In genomic region chr17:11548398-11548797, GRCh38 we compare ENCODE assay signal across 3 cellular contexts.
"Had no signal": no experiment of that assay in that cellular context is flagged by ENCODE, and none has a peak within 500 bp of the region (broad histone marks: within the 10 kb centered on the region; RNA-seq: fewer than 3 reads in every experiment).

No MANE protein-coding gene starts in this region.

- DNase-seq: GDM1, GF-D8 had no signal

- H3K4me3 ChIP-seq: GM12878 had no signal
